11 cellular contexts compared by ENCODE assay signal in genomic region chr15:70596354-70597055, GRCh38.
DNase-seq lines count a peak whose midpoint lies in the region; ATAC-seq and TF ChIP-seq lines count a peak whose summit lies in the region.
"Had no signal": no experiment of that assay in that cellular context is flagged by ENCODE, and none has a peak within 500 bp of the region (broad histone marks: within the 10 kb centered on the region; RNA-seq: fewer than 3 reads in every experiment).

No MANE protein-coding gene starts in this region.

- H3K9me3 Mint-ChIP-seq in activated naive CD8-positive, alpha-beta T cell treated with anti-CD3 and anti-CD28 coated beads, Interleukin-2, amount 50 U/mL, for 24 hours = peaks cover 42% of the 10 kb centered on the region
- peaks cover 19% of the 10 kb centered on the region for H3K9me3 Mint-ChIP-seq in activated naive CD8-positive, alpha-beta T cell treated with anti-CD3 and anti-CD28 coated beads for 36 hours

- H3K4me3 Mint-ChIP-seq in activated naive CD8-positive, alpha-beta T cell treated with anti-CD3 and anti-CD28 coated beads, Interleukin-2, amount 50 U/mL, for 24 hours = no peak overlapping the region
- no peak overlapping the region for H3K4me3 Mint-ChIP-seq in activated naive CD8-positive, alpha-beta T cell treated with anti-CD3 and anti-CD28 coated beads for 36 hours
- H3K4me3 Mint-ChIP-seq: CD4-positive, CD25-positive, alpha-beta regulatory T cell had no signal

- H4K20me1 ChIP-seq in PC-9 (ENCODE audit: insufficient read depth) = no peaks in the 10 kb centered on the region

- H3K9me2 ChIP-seq in PC-9 (ENCODE audit: insufficient read depth) = no peaks in the 10 kb centered on the region

- H3K27ac Mint-ChIP-seq in activated naive CD8-positive, alpha-beta T cell treated with anti-CD3 and anti-CD28 coated beads, Interleukin-2, amount 50 U/mL, for 24 hours = no peak overlapping the region
- no peak overlapping the region for H3K27ac Mint-ChIP-seq in activated naive CD8-positive, alpha-beta T cell treated with anti-CD3 and anti-CD28 coated beads for 36 hours

- BruUV-seq in PC-9 (replicated peaks; lab: Mats Ljungman, UMichigan) = no TSS peak

- no peak overlapping the region for H3K27ac ChIP-seq in PC-9
- no peak overlapping the region for H3K27ac ChIP-seq in testis
- H3K27ac ChIP-seq: stomach had no signal

- peaks cover 17% of the 10 kb centered on the region for H3K4me1 ChIP-seq in PC-9 (replicated peaks; ENCODE audit: insufficient read depth)
- H3K4me1 ChIP-seq in testis = no peaks in the 10 kb centered on the region
- H3K4me1 ChIP-seq: stomach had no signal

- no peak for TF ChIP-seq POLR2A in testis (IDR thresholded peaks at IDR 0.05)

- WGBS in testis, 2 donors = 91 to 100% methylated on average over 2 of the region's 2 CpGs

- H3K36me3 ChIP-seq in PC-9 (ENCODE audit: low read depth) (no peaks in the 10 kb centered on the region), testis (ENCODE audit: low read depth, missing control alignments) (no peaks in the 10 kb centered on the region)
- H3K36me3 ChIP-seq: stomach had no signal

- no peaks in the 10 kb centered on the region for H3K27me3 ChIP-seq in PC-9 (ENCODE audit: insufficient read depth, low read depth)
- no peaks in the 10 kb centered on the region for H3K27me3 ChIP-seq in testis
- H3K27me3 ChIP-seq: stomach had no signal

- peaks cover 6% of the 10 kb centered on the region for H3K27me3 Mint-ChIP-seq in activated naive CD8-positive, alpha-beta T cell treated with anti-CD3 and anti-CD28 coated beads, Interleukin-2, amount 50 U/mL, for 24 hours
- peaks cover 7% of the 10 kb centered on the region for H3K27me3 Mint-ChIP-seq in activated naive CD8-positive, alpha-beta T cell treated with anti-CD3 and anti-CD28 coated beads for 36 hours

- H3K4me2 ChIP-seq in PC-9 = peak overlapping the region; percentile 28

- CTCF ChIA-PET in PC-9 (lab: Charles Lee) = interaction anchor here (0.6 kb wide), 1 partner anchor 216 kb away, joined by 3 read pairs; no protein-coding TSS in a partner anchor

- H3K4me1 Mint-ChIP-seq in activated naive CD8-positive, alpha-beta T cell treated with anti-CD3 and anti-CD28 coated beads, Interleukin-2, amount 50 U/mL, for 24 hours = peaks cover 3% of the 10 kb centered on the region
- no peaks in the 10 kb centered on the region for H3K4me1 Mint-ChIP-seq in activated naive CD8-positive, alpha-beta T cell treated with anti-CD3 and anti-CD28 coated beads for 36 hours
- H3K4me1 Mint-ChIP-seq: CD4-positive, CD25-positive, alpha-beta regulatory T cell had no signal

- H3K4me3 ChIP-seq in PC-9 (no peak overlapping the region), testis (no peak overlapping the region)
- H3K4me3 ChIP-seq: stomach had no signal

- ATAC-seq in activated naive CD8-positive, alpha-beta T cell treated with anti-CD3 and anti-CD28 coated beads, Interleukin-2, amount 50 U/mL, for 24 hours = peak; percentile 84
- ATAC-seq in esophagus mucosa = peak; percentile 94
- ATAC-seq in stimulated activated naive CD8-positive, alpha-beta T cell treated with anti-CD3 and anti-CD28 coated beads, Interleukin-15, Interleukin-2, amounts not matched to agents 100 U/mL and 50 U/mL, for 24 hours = peak; percentile 72
- no peak for ATAC-seq in HG02623 (IDR thresholded peaks at IDR 0.05; ENCODE audit: unreplicated experiment)

- POLR2A ChIA-PET in PC-9 (lab: Charles Lee; ENCODE audit: unreplicated experiment) = no interaction called here

- TF ChIP-seq CTCF in PC-9 (conservative IDR thresholded peaks at IDR 0.05) (no peak), testis (IDR thresholded peaks at IDR 0.05) (no peak)

- H3K36me3 Mint-ChIP-seq in activated naive CD8-positive, alpha-beta T cell treated with anti-CD3 and anti-CD28 coated beads, Interleukin-2, amount 50 U/mL, for 24 hours (ENCODE audit: low read depth) = peaks cover 6% of the 10 kb centered on the region
- peaks cover 4% of the 10 kb centered on the region for H3K36me3 Mint-ChIP-seq in activated naive CD8-positive, alpha-beta T cell treated with anti-CD3 and anti-CD28 coated beads for 36 hours
- H3K36me3 Mint-ChIP-seq: CD4-positive, CD25-positive, alpha-beta regulatory T cell had no signal

- H3K9me3 ChIP-seq in PC-9 (ENCODE audit: insufficient read depth, low read depth) (peaks cover 3% of the 10 kb centered on the region; the same call in 1 of the 2 replicates), testis (no peaks in the 10 kb centered on the region)

- no peaks in the 10 kb centered on the region for H3K79me2 ChIP-seq in PC-9 (ENCODE audit: low read depth)

- H3F3A ChIP-seq in PC-9 (ENCODE audit: insufficient read depth, low read depth) = no peaks in the 10 kb centered on the region

- DNase-seq in activated naive CD8-positive, alpha-beta T cell treated with anti-CD3 and anti-CD28 coated beads, Interleukin-2, amount 50 U/mL, for 24 hours = no peak
- DNase-seq in activated naive CD8-positive, alpha-beta T cell treated with anti-CD3 and anti-CD28 coated beads for 36 hours = no peak
- DNase-seq in PC-9 (peak in 1 of 2 experiments; percentile 62), NCI-H774 (lab: John Stamatoyannopoulos, UW) (no peak), testis (no peak)
- DNase-seq in stimulated activated naive CD8-positive, alpha-beta T cell treated with anti-CD3 and anti-CD28 coated beads, Interleukin-15, Interleukin-2, amounts not matched to agents 100 U/mL and 50 U/mL, for 24 hours = peak; percentile 10
- DNase-seq: CD4-positive, CD25-positive, alpha-beta regulatory T cell; NCI-H1048; stomach had no signal

- no peak overlapping the region for H2AFZ ChIP-seq in PC-9

- intact Hi-C loops in PC-9 (cut with micrococcal nuclease; ENCODE audit: unreplicated experiment) (no loop called here), testis (cut with DNase I; ENCODE audit: low total_unique reads) (no loop called here)
